ENCODE assay signal across 8 cellular contexts in the genomic region with DNA sequence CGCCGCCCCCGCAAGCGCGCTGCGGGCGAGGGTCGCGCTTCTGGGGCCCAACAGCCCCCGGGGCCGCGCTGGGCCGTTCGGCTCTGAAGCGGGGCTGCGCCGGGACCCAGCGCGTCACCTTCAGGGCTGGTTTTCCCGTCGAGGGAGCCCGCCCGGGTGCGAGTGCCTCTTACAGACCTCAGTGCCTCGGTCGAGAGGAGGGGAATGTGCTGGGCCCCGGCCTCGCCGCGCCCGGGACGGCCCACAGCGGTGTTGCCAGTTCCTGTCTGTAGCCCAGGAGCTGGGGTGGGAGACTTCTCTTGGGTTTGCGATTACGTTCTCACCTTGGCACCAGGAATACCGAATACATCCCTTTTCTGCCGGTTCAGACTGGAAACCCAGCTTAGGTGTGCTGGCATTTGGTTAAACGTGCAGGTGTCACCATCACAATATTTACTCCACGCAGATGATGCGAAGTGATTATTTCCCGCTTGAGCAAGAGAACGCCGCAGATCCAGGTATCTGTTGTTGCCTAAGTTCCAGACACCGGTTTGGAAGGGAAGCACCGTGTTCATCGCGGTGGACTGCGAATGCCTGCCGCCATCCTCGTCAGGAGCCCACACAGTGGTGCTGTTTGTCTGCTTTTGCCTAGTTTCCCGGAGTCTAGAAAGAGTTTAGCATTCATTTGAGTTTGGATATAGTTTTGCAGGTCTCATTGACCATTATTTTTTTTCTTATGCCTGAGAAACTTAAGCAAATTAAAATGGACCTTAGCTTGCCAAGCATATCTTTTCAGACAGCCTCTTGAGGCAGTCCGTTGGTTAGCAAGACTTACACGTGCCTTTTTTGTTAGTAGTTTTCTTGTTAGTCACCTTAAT. TPM values are rescaled to one million over a fixed set of nuclear protein-coding genes. Genes with fewer than 3 reads are reported as not detected.
DNase-seq lines count a peak whose midpoint lies in the region; TF ChIP-seq lines count a peak whose summit lies in the region.

No MANE protein-coding gene starts in this region.

- no peaks in the 10 kb centered on the region for H3K27me3 ChIP-seq in SJSA1 (replicated peaks)

- no peak overlapping the region for H3K27ac ChIP-seq in SJSA1

- no peaks in the 10 kb centered on the region; the same call in 1 of the 2 replicates for H3K9me3 ChIP-seq in SJSA1 (replicated peaks)

- DNase-seq in CD1c-positive myeloid dendritic cell (ENCODE audit: extremely low spot score) (peak; percentile 48), H4 (ENCODE audit: low spot score) (peak; percentile 49), SJSA1 (ENCODE audit: low read depth in 1 of 2, low spot score in 2 of 2) (peak in 1 of 2 experiments; percentile 41), astrocyte of the spinal cord (ENCODE audit: low read depth, low spot score) (peak; percentile 54), retinal pigment epithelial cell (ENCODE audit: low read depth) (no peak), NCI-H2196 (lab: John Stamatoyannopoulos, UW; ENCODE audit: unreplicated experiment) (no peak), NCI-H524 treated with DMSO at 0.1 percent for 48 hours (lab: John Stamatoyannopoulos, UW) (no peak)

- in situ Hi-C loops in astrocyte of the spinal cord (cut with HindIII; ENCODE audit: low sequenced_read_pairs), result no loop called here

- peaks cover 17% of the 10 kb centered on the region for H3K36me3 ChIP-seq in SJSA1

- H3K4me3 ChIP-seq in SJSA1 (peak overlapping the region; percentile 98), astrocyte of the spinal cord (ENCODE audit: low read depth, low read length) (peak overlapping the region; percentile 84), iPS-11a (ENCODE audit: low read depth, low read length) (peak overlapping the region; percentile 70), retinal pigment epithelial cell (ENCODE audit: low read length) (peak overlapping the region; percentile 72)

- peak; percentile 48 for TF ChIP-seq CTCF in astrocyte of the spinal cord (IDR thresholded peaks at IDR 0.05; ENCODE audit: low read depth, low read length)
- TF ChIP-seq CTCF in retinal pigment epithelial cell (conservative IDR thresholded peaks at IDR 0.05; ENCODE audit: low read depth, low read length), result peak; percentile 29

- H3K4me1 ChIP-seq in SJSA1 (replicated peaks), result peaks cover 29% of the 10 kb centered on the region

RNA-seq across cellular contexts. Expression of gene MAP1LC3B, which starts 0.9 kb away (rescaled TPM):
- 26.6 and 28.5 TPM in 2 replicates for total RNA-seq in H4 (2014; rRNA removed; shearing (Covaris generic))
- total RNA-seq in SJSA1 (2014; rRNA removed; shearing (Covaris generic)), result 16.9 and 21.3 TPM in 2 replicates

RNA-seq across cellular contexts. Expression of gene FBXO31, which starts 9.5 kb away (rescaled TPM):
- 6.9 and 7.4 TPM in 2 replicates for total RNA-seq in H4 (2014; rRNA removed; shearing (Covaris generic))
- 26.2 and 27.2 TPM in 2 replicates for total RNA-seq in SJSA1 (2014; rRNA removed; shearing (Covaris generic))

Comparison
In these comparisons a context has a peak if more than half of its experiments do, and no peak if none do; other contexts are left out.
1. DNase-seq: peak in CD1c-positive myeloid dendritic cell (single experiment), H4 (single experiment) and astrocyte of the spinal cord (single experiment); none in retinal pigment epithelial cell (single experiment), NCI-H2196 (single experiment) and NCI-H524 treated with DMSO at 0.1 percent for 48 hours (single experiment).
2. Peak in every context shown above with its lines, with median percentiles within 50 percentile points of each other: H3K4me3 ChIP-seq.